Comparison of ENCODE assay signal across 11 cellular contexts in the genomic region with DNA sequence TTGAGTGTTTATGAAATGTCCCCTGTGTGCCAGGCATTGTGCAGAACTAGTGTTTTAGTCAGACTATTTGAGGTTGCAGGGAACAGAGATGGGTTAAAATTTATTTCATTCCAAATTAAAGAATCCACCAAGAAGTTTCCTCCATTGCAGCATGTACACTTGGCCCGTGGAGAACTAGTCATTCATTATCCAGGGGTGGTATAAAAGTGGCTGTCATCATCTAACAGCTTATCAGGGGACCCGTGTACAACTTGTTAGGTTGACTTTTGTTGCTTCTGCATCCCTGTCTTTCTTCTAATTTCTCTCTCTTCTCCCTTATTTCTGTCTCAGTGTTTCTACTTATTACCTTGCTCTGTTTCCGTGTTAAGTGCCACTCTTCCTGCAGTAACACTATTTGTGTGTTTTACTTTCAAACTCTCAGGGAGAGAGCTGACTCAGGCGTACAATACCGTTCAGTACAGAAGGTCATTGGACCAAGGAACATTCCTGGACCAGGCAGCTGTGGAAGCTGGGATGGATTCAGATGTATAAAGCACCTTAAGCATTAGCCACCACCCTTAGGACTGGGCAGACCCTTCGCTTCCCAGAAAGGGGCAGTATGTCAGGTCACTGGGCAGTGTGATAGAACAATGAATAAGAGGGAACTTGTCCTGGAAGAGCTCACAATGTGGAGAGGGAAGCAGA. TPM values are rescaled to one million over a fixed set of nuclear protein-coding genes. Genes with fewer than 3 reads are reported as not detected.
DNase-seq lines count a peak whose midpoint lies in the region; ATAC-seq and TF ChIP-seq lines count a peak whose summit lies in the region.
"Had no signal": no experiment of that assay in that cellular context is flagged by ENCODE, and none has a peak within 500 bp of the region (broad histone marks: within the 10 kb centered on the region; RNA-seq: fewer than 3 reads in every experiment).

No MANE protein-coding gene starts in this region.

- intact Hi-C loops in ascending aorta (cut with DNase I): no loop called here

- no peaks in the 10 kb centered on the region for H3K27me3 Mint-ChIP-seq in T-helper 1 cell treated with Interleukin-12 subunit alpha and Interleukin-12 subunit beta and Interleukin-4 antibody, amounts not matched to agents 30 μg/mL and 1 μg/mL, for 36 hours (ENCODE audit: low read depth)

- ATAC-seq in HG03095 (IDR thresholded peaks at IDR 0.05; ENCODE audit: unreplicated experiment) (no peak), HG03342 (IDR thresholded peaks at IDR 0.05; ENCODE audit: unreplicated experiment) (no peak)

- H3K4me3 Mint-ChIP-seq in T-helper 1 cell treated with Interleukin-12 subunit alpha and Interleukin-12 subunit beta and Interleukin-4 antibody, amounts not matched to agents 30 μg/mL and 1 μg/mL, for 36 hours: peak overlapping the region; percentile 63

- peak overlapping the region; percentile 55 for H3K27ac Mint-ChIP-seq in T-helper 1 cell treated with Interleukin-12 subunit alpha and Interleukin-12 subunit beta and Interleukin-4 antibody, amounts not matched to agents 30 μg/mL and 1 μg/mL, for 36 hours

- H3K4me1 ChIP-seq in ascending aorta: peaks cover 4 to 29% of the 10 kb centered on the region in 2 donors
- H3K4me1 ChIP-seq: prostate gland had no signal

- H3K9me3 ChIP-seq in ascending aorta: no peaks in the 10 kb centered on the region
- H3K9me3 ChIP-seq: prostate gland had no signal

- no peak for TF ChIP-seq CTCF in ascending aorta (IDR thresholded peaks at IDR 0.05)

- H3K27me3 ChIP-seq in ascending aorta: no peaks in the 10 kb centered on the region
- H3K27me3 ChIP-seq: cardiac muscle cell had no signal

- H3K9me3 Mint-ChIP-seq in T-helper 1 cell treated with Interleukin-12 subunit alpha and Interleukin-12 subunit beta and Interleukin-4 antibody, amounts not matched to agents 30 μg/mL and 1 μg/mL, for 36 hours: no peaks in the 10 kb centered on the region

- no peak overlapping the region for H3K27ac ChIP-seq in ascending aorta
- H3K27ac ChIP-seq: 22Rv1, cardiac muscle cell, prostate gland had no signal

- H3K4me3 ChIP-seq in ascending aorta: peak overlapping the region; percentile 4 to 27
- no peak overlapping the region for H3K4me3 ChIP-seq in skeletal muscle cell (ENCODE audit: low read depth, low read length)
- H3K4me3 ChIP-seq: cardiac muscle cell, prostate gland had no signal

- H3K4me1 Mint-ChIP-seq in T-helper 1 cell treated with Interleukin-12 subunit alpha and Interleukin-12 subunit beta and Interleukin-4 antibody, amounts not matched to agents 30 μg/mL and 1 μg/mL, for 36 hours (ENCODE audit: low read depth): peaks cover 61% of the 10 kb centered on the region

- H3K36me3 Mint-ChIP-seq in T-helper 1 cell treated with Interleukin-12 subunit alpha and Interleukin-12 subunit beta and Interleukin-4 antibody, amounts not matched to agents 30 μg/mL and 1 μg/mL, for 36 hours (ENCODE audit: low read depth): peaks cover 6% of the 10 kb centered on the region

- DNase-seq in T-helper 1 cell (no peak), ascending aorta (ENCODE audit: low spot score in 2 of 2) (no peak), hepatic stellate cell (ENCODE audit: low spot score) (peak; percentile 6), skeletal muscle cell (ENCODE audit: low read depth) (peak; percentile 12), NOMO-1 (lab: John Stamatoyannopoulos, UW; ENCODE audit: unreplicated experiment in 2 of 2) (no peak)

- H3K36me3 ChIP-seq in ascending aorta: no peaks in the 10 kb centered on the region
- H3K36me3 ChIP-seq: cardiac muscle cell, prostate gland had no signal

RNA-seq across cellular contexts. Expression of a gene that starts 36.1 kb away (rescaled TPM):
- total RNA-seq in ascending aorta: 14.7 TPM

RNA-seq across cellular contexts. Expression of a gene that starts 58.0 kb away (rescaled TPM):
- 16.8 TPM for total RNA-seq in ascending aorta

Comparison
In these comparisons a context has a peak if more than half of its experiments do, and no peak if none do; other contexts are left out.
1. DNase-seq: peak in hepatic stellate cell (single experiment) and skeletal muscle cell (single experiment); none in T-helper 1 cell (0 of 5), ascending aorta (0 of 2) and NOMO-1 (0 of 2).